In the genomic region with DNA sequence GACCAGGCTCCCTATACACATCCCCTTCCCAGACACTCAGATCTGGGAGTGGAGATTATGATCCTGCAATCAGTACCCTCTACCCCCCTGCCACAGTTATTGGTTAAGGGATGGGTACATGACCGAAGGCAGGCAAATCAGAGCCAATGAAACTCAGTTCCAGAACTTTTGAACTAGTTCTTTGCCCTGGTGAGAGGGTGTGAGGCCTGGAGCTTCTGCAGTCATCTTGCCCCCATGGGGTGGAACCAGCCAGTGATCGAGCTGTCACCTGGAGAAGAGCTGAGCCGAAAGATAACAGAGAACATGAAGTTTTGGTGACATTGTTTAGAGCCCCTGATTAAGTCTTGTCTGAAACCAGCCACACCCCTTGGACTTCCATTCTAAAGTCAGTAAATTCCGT, we compare ENCODE assay signal across 1 cellular context.
TF ChIP-seq lines count a peak whose summit lies in the region.

No MANE protein-coding gene starts in this region.

TF ChIP-seq in K562, 482 proteins besides CTCF, POLR2A, EP300 and RAD21:
- TF ChIP-seq ZNF134 (CRISPR knock-in tag; conservative IDR thresholded peaks at IDR 0.05), result no peak
- TF ChIP-seq ZNF253 (CRISPR knock-in tag; conservative IDR thresholded peaks at IDR 0.05), result no peak
- TF ChIP-seq PHF8 (IDR thresholded peaks at IDR 0.05; ENCODE audit: borderline replicate concordance, low read length), result no peak
- TF ChIP-seq CBX3 (IDR thresholded peaks at IDR 0.05; ENCODE audit: borderline replicate concordance in 1 of 2, low read length in 2 of 2), result no peak
- peak; percentile 59; the same call in 1 of the 2 replicates for TF ChIP-seq HLTF (IDR thresholded peaks at IDR 0.05)
- TF ChIP-seq CTBP1 (IDR thresholded peaks at IDR 0.05; ENCODE audit: borderline replicate concordance), result peak; percentile 19; the same call in 1 of the 2 replicates
- no peak for TF ChIP-seq ELF1 (tag; IDR thresholded peaks at IDR 0.05)
- TF ChIP-seq HMBOX1 (IDR thresholded peaks at IDR 0.05), result peak; percentile 70
- no peak for TF ChIP-seq ZNF224 (CRISPR knock-in tag; IDR thresholded peaks at IDR 0.05)
- TF ChIP-seq ATF6 (CRISPR knock-in tag; IDR thresholded peaks at IDR 0.05), result no peak
- TF ChIP-seq HDAC1 (IDR thresholded peaks at IDR 0.05), result no peak
- peak; percentile 86 for TF ChIP-seq RBM25 (IDR thresholded peaks at IDR 0.05; ENCODE audit: low read depth, low read length, severe bottlenecking)
- TF ChIP-seq HSF4 (CRISPR knock-in tag; IDR thresholded peaks at IDR 0.05; ENCODE audit: borderline replicate concordance), result no peak
- no peak for TF ChIP-seq HMGN3 (IDR thresholded peaks at IDR 0.05; ENCODE audit: borderline replicate concordance, extremely low read depth, insufficient read length, low read depth, low read length)
- TF ChIP-seq ADNP (tag; IDR thresholded peaks at IDR 0.05), result 0 out of 2 replicates have a peak, but pooled peaks have one; percentile 23
- no peak for TF ChIP-seq MTA3 (IDR thresholded peaks at IDR 0.05; ENCODE audit: borderline replicate concordance)
- TF ChIP-seq MBD1 (CRISPR knock-in tag; IDR thresholded peaks at IDR 0.05), result no peak
- peak; percentile 16 for TF ChIP-seq MEIS2 (IDR thresholded peaks at IDR 0.05; ENCODE audit: partially characterized antibody)
- TF ChIP-seq MEF2D (tag; conservative IDR thresholded peaks at IDR 0.05; ENCODE audit: low read depth), result no peak
- TF ChIP-seq KLF13 (tag; IDR thresholded peaks at IDR 0.05; ENCODE audit: borderline replicate concordance, low read depth), result no peak
- TF ChIP-seq MCM2 (IDR thresholded peaks at IDR 0.05; ENCODE audit: low read depth), result no peak
- no peak for TF ChIP-seq POLR2AphosphoS2 (IDR thresholded peaks at IDR 0.05; ENCODE audit: low read length)
- no peak for TF ChIP-seq TBP (optimal IDR thresholded peaks at IDR 0.05; ENCODE audit: low read depth, low read length)
- no peak for TF ChIP-seq GATAD2A (IDR thresholded peaks at IDR 0.05)
- 0 out of 4 replicates have a peak, but pooled peaks of 1 of the 2 experiments have one; percentile 22 for TF ChIP-seq RCOR1 (IDR thresholded peaks at IDR 0.05; ENCODE audit: borderline replicate concordance in 1 of 2, low read depth in 2 of 2, low read length in 2 of 2)
- no peak for TF ChIP-seq ZNF444 (CRISPR knock-in tag; IDR thresholded peaks at IDR 0.05)
- no peak for TF ChIP-seq ERF (CRISPR knock-in tag; IDR thresholded peaks at IDR 0.05)
- TF ChIP-seq CBX2 (IDR thresholded peaks at IDR 0.05; ENCODE audit: insufficient read depth, low read length, poor library complexity, severe bottlenecking), result no peak
- no peak for TF ChIP-seq MCM3 (IDR thresholded peaks at IDR 0.05)
- peak; percentile 34 for TF ChIP-seq SAP30 (IDR thresholded peaks at IDR 0.05; ENCODE audit: borderline replicate concordance, insufficient read depth, low read depth, low read length, poor library complexity, severe bottlenecking)
- peak; percentile 23; the same call in 1 of the 2 replicates for TF ChIP-seq TCF3 (CRISPR knock-in tag; IDR thresholded peaks at IDR 0.05)
- TF ChIP-seq NCOA4 (IDR thresholded peaks at IDR 0.05; ENCODE audit: partially characterized antibody), result no peak
- no peak for TF ChIP-seq SMAD3 (CRISPR knock-in tag; conservative IDR thresholded peaks at IDR 0.05)
- TF ChIP-seq KDM1A (IDR thresholded peaks at IDR 0.05), result peak in 1 of 2 experiments; percentile 41; a peak in 1 of 4 replicates
- TF ChIP-seq NR2C2 (CRISPR knock-in tag; IDR thresholded peaks at IDR 0.05), result no peak
- no peak for TF ChIP-seq NR2C2 (tag; IDR thresholded peaks at IDR 0.05)
- TF ChIP-seq, protein P1, sequence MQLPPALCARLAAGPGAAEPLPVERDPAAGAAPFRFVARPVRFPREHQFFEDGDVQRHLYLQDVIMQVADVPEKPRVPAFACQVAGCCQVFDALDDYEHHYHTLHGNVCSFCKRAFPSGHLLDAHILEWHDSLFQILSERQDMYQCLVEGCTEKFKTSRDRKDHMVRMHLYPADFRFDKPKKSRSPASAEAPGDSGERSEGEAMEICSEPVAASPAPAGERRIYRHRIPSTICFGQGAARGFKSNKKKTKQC (CRISPR knock-in tag; IDR thresholded peaks at IDR 0.05), result no peak
